In genomic region chr3:32596926-32597369, GRCh38 we compare ENCODE assay signal across 14 cellular contexts. TPM values are rescaled to one million over a fixed set of nuclear protein-coding genes. Genes with fewer than 3 reads are reported as not detected.
DNase-seq lines count a peak whose midpoint lies in the region; ATAC-seq and TF ChIP-seq lines count a peak whose summit lies in the region.
"Had no signal": no experiment of that assay in that cellular context is flagged by ENCODE, and none has a peak within 500 bp of the region (broad histone marks: within the 10 kb centered on the region; RNA-seq: fewer than 3 reads in every experiment).

No MANE protein-coding gene starts in this region.

- peak; percentile 3 to 61 for DNase-seq in NCI-H524 (lab: John Stamatoyannopoulos, UW)
- no peak for DNase-seq in NCI-H524 treated with DMSO at 0.1 percent for 48 hours (lab: John Stamatoyannopoulos, UW)
- peak; percentile 27 to 67 for DNase-seq in fibroblast of lung (ENCODE audit: low read depth in 2 of 2)
- DNase-seq in left lung = no peak
- peak in 1 of 2 donors; percentile 71 for DNase-seq in aorta
- no peak for DNase-seq in SK-N-DZ (ENCODE audit: low spot score)
- DNase-seq in effector memory CD4-positive, alpha-beta T cell = no peak
- no peak for DNase-seq in colonic mucosa
- DNase-seq: activated CD8-positive, alpha-beta memory T cell treated with anti-CD3 and anti-CD28 coated beads, Interleukin-2, amount 50 U/mL, for 48 hours; activated naive CD4-positive, alpha-beta T cell treated with anti-CD3 and anti-CD28 coated beads for 36 hours; GF-D8; HCEC 1CT had no signal

- H3K36me3 ChIP-seq in fibroblast of lung (ENCODE audit: control insufficient read depth, insufficient read depth, low read length) (no peaks in the 10 kb centered on the region), left lung (no peaks in the 10 kb centered on the region), aorta (ENCODE audit: control insufficient read depth in 1 of 2, insufficient read depth in 2 of 2, low read length in 1 of 2) (no peaks in the 10 kb centered on the region), colonic mucosa (no peaks in the 10 kb centered on the region)
- no peaks in the 10 kb centered on the region for H3K36me3 ChIP-seq in effector memory CD4-positive, alpha-beta T cell (ENCODE audit: control insufficient read depth, insufficient read depth, low read length)
- H3K36me3 ChIP-seq: cardiac muscle cell had no signal

- H3K9ac ChIP-seq in fibroblast of lung (ENCODE audit: insufficient read depth, low read length) (no peak overlapping the region), colonic mucosa (ENCODE audit: low read depth in 2 of 2, low read length in 2 of 2) (no peak overlapping the region)
- H3K9ac ChIP-seq: KMS-11 had no signal

- WGBS in aorta, 2 donors = 6 to 8% methylated on average over 8 of the region's 8 CpGs

- no peak overlapping the region for H3K4me3 ChIP-seq in fibroblast of lung (replicated peaks in 1 of 4; ENCODE audit: control extremely low read depth in 1 of 4, insufficient read depth in 1 of 4, low read depth in 3 of 4, low read length in 4 of 4)
- H3K4me3 ChIP-seq in left lung = no peak overlapping the region
- no peak overlapping the region for H3K4me3 ChIP-seq in aorta (ENCODE audit: low read length in 2 of 2)
- no peak overlapping the region for H3K4me3 ChIP-seq in effector memory CD4-positive, alpha-beta T cell (ENCODE audit: insufficient read depth, low read depth, low read length, poor library complexity, severe bottlenecking)
- H3K4me3 ChIP-seq in colonic mucosa = no peak overlapping the region
- H3K4me3 ChIP-seq: cardiac muscle cell had no signal

- H3K27ac ChIP-seq in fibroblast of lung (ENCODE audit: insufficient read depth, low read length) (no peak overlapping the region), left lung (no peak overlapping the region), aorta (ENCODE audit: low read depth in 1 of 2, low read length in 2 of 2) (peak overlapping the region; percentile 22 to 70), colonic mucosa (no peak overlapping the region)
- H3K27ac ChIP-seq in effector memory CD4-positive, alpha-beta T cell (ENCODE audit: insufficient read depth, low read length, poor library complexity, severe bottlenecking) = no peak overlapping the region
- H3K27ac ChIP-seq: cardiac muscle cell, KMS-11 had no signal

- ATAC-seq in left lung (peak; percentile 37), aorta (ENCODE audit: low FRiP score) (peak; percentile 69)

- no peaks in the 10 kb centered on the region for H3K9me3 ChIP-seq in fibroblast of lung (ENCODE audit: control insufficient read depth, insufficient read depth, low read depth, low read length)
- no peaks in the 10 kb centered on the region for H3K9me3 ChIP-seq in left lung
- H3K9me3 ChIP-seq in aorta (ENCODE audit: control insufficient read depth, low read length) = no peaks in the 10 kb centered on the region
- no peaks in the 10 kb centered on the region for H3K9me3 ChIP-seq in effector memory CD4-positive, alpha-beta T cell (ENCODE audit: control insufficient read depth, low read length)
- no peaks in the 10 kb centered on the region for H3K9me3 ChIP-seq in colonic mucosa

- no peaks in the 10 kb centered on the region for H3K79me2 ChIP-seq in fibroblast of lung (ENCODE audit: control insufficient read depth, insufficient read depth, low read length)

- no peak overlapping the region for H2AFZ ChIP-seq in fibroblast of lung (ENCODE audit: low read length)

- TF ChIP-seq CTCF in fibroblast of lung (conservative IDR thresholded peaks at IDR 0.05 in 1 of 2, IDR thresholded peaks at IDR 0.05 in 1 of 2; ENCODE audit: low read depth in 1 of 2, low read length in 2 of 2) = no peak
- TF ChIP-seq CTCF in left lung (IDR thresholded peaks at IDR 0.05) = no peak
- no peak for TF ChIP-seq CTCF in colonic mucosa (IDR thresholded peaks at IDR 0.05)

- no peak overlapping the region for H3K4me2 ChIP-seq in fibroblast of lung (ENCODE audit: extremely low read depth, insufficient read depth, low read length)
- H3K4me2 ChIP-seq: KMS-11 had no signal

- no peaks in the 10 kb centered on the region for H3K4me1 ChIP-seq in fibroblast of lung (ENCODE audit: control insufficient read depth, extremely low read depth, insufficient read depth, low read length)
- H3K4me1 ChIP-seq in left lung = no peaks in the 10 kb centered on the region
- peaks cover 3 to 4% of the 10 kb centered on the region in 2 donors for H3K4me1 ChIP-seq in aorta (ENCODE audit: control insufficient read depth in 1 of 2, insufficient read depth in 2 of 2, low read length in 2 of 2)
- no peaks in the 10 kb centered on the region for H3K4me1 ChIP-seq in effector memory CD4-positive, alpha-beta T cell (ENCODE audit: control insufficient read depth, insufficient read depth, low read length, poor library complexity, severe bottlenecking)
- H3K4me1 ChIP-seq in colonic mucosa = no peaks in the 10 kb centered on the region

- H3K27me3 ChIP-seq in fibroblast of lung (ENCODE audit: control insufficient read depth, insufficient read depth, low read length) (no peaks in the 10 kb centered on the region), left lung (no peaks in the 10 kb centered on the region), aorta (ENCODE audit: control insufficient read depth in 1 of 2, insufficient read depth in 2 of 2, low read length in 1 of 2) (no peaks in the 10 kb centered on the region), colonic mucosa (no peaks in the 10 kb centered on the region)
- no peaks in the 10 kb centered on the region for H3K27me3 ChIP-seq in effector memory CD4-positive, alpha-beta T cell (replicated peaks; ENCODE audit: control insufficient read depth, insufficient read depth, low read length, poor library complexity, severe bottlenecking)
- H3K27me3 ChIP-seq: cardiac muscle cell had no signal

- intact Hi-C loops in left lung (cut with DNase I) = no loop called here
- intact Hi-C loops in aorta (cut with DNase I) = no loop called here
- intact Hi-C loops in colonic mucosa (cut with DNase I) = no loop called here

- no peaks in the 10 kb centered on the region for H4K20me1 ChIP-seq in fibroblast of lung (ENCODE audit: control insufficient read depth, extremely low read depth, insufficient read depth, low read length)

RNA-seq across cellular contexts. Expression of gene DYNC1LI1, which starts 26.3 kb away (rescaled TPM):
- total RNA-seq in fibroblast of lung = 30.0 and 44.1 TPM in 2 replicates
- 49.8 and 58.3 TPM in 2 replicates for polyA plus RNA-seq in fibroblast of lung
- polyA plus RNA-seq in fibroblast of lung (2012) = 31.2 and 36.1 TPM in 2 replicates
- 3.2 and 5.8 TPM in 2 replicates for polyA minus RNA-seq in fibroblast of lung (ENCODE audit: low replicate concordance)
- total RNA-seq in left lung = 10 to 100 TPM; 32.6 to 38.1 TPM
- total RNA-seq in aorta = 10 to 100 TPM; 32.2 to 39.3 TPM
- polyA plus RNA-seq in aorta = 10 to 100 TPM; 26.7 to 29.7 TPM
- polyA plus RNA-seq in SK-N-DZ (2014; cell fraction: cytosol; rRNA removed) = 77.1 and 81.4 TPM in 2 replicates
- polyA plus RNA-seq in SK-N-DZ (2014; cell fraction: nucleus; rRNA removed) = 41.3 and 64.1 TPM in 2 replicates
- 10 to 100 TPM; 19.0 to 21.6 TPM for total RNA-seq in colonic mucosa

Comparison
In these comparisons a context has a peak if more than half of its experiments do, and no peak if none do; other contexts are left out.
1. DNase-seq: peak in NCI-H524 (2 of 2) and fibroblast of lung (2 of 2); none in NCI-H524 treated with DMSO at 0.1 percent for 48 hours (single experiment), left lung (0 of 2), SK-N-DZ (single experiment), effector memory CD4-positive, alpha-beta T cell (0 of 3) and colonic mucosa (single experiment).
2. H3K27ac ChIP-seq: peak in aorta (2 of 2); none in fibroblast of lung (single experiment), left lung (0 of 2), effector memory CD4-positive, alpha-beta T cell (single experiment) and colonic mucosa (single experiment).